18 cellular contexts compared by ENCODE assay signal in genomic region chr11:109425554-109425953, GRCh38. TPM values are rescaled to one million over a fixed set of nuclear protein-coding genes. Genes with fewer than 3 reads are reported as not detected.
DNase-seq lines count a peak whose midpoint lies in the region; ATAC-seq, FAIRE-seq and TF ChIP-seq lines count a peak whose summit lies in the region.
"Had no signal": no experiment of that assay in that cellular context is flagged by ENCODE, and none has a peak within 500 bp of the region (broad histone marks: within the 10 kb centered on the region; RNA-seq: fewer than 3 reads in every experiment).

No MANE protein-coding gene starts in this region.

- TF ChIP-seq EP300 in HepG2 (IDR thresholded peaks at IDR 0.05; ENCODE audit: low read depth in 2 of 2, low read length in 2 of 2) (no peak), HepG2 (CRISPR knock-in tag; IDR thresholded peaks at IDR 0.05; ENCODE audit: borderline replicate concordance) (no peak)

- intact Hi-C loops in HepG2 (cut with micrococcal nuclease; ENCODE audit: unreplicated experiment): no loop called here

- H3K9me3 ChIP-seq in HepG2 (ENCODE audit: low read length): no peaks in the 10 kb centered on the region
- H3K9me3 ChIP-seq: gastroesophageal sphincter had no signal

- DNase-seq in NCI-H345 (lab: John Stamatoyannopoulos, UW): peak; percentile 16
- DNase-seq in NCI-H345 treated with DMSO at 0.1 percent for 48 hours (lab: John Stamatoyannopoulos, UW; ENCODE audit: unreplicated experiment): no peak
- peak; percentile 10 for DNase-seq in ELR (ENCODE audit: low read depth)
- peak; percentile 49 for DNase-seq in amniotic epithelial cell (ENCODE audit: low read depth)
- DNase-seq in SKM-1 (lab: John Stamatoyannopoulos, UW; ENCODE audit: unreplicated experiment): no peak
- DNase-seq in ureter (ENCODE audit: low spot score): no peak
- no peak for DNase-seq in HepG2 (ENCODE audit: low spot score)
- DNase-seq: activated naive CD8-positive, alpha-beta T cell treated with anti-CD3 and anti-CD28 coated beads, Interleukin-2, amount 50 U/mL, for 24 hours; stimulated activated naive CD4-positive, alpha-beta T cell treated with Interleukin-2 at 50 U/mL for 16 hours had no signal

- H3K4me1 Mint-ChIP-seq in nephron: peaks cover 23% of the 10 kb centered on the region
- H3K4me1 Mint-ChIP-seq: central memory CD8-positive, alpha-beta T cell had no signal

- peak overlapping the region in 2 of 3 experiments; percentile 11 to 43 for H3K4me3 Mint-ChIP-seq in nephron
- H3K4me3 Mint-ChIP-seq: activated naive CD8-positive, alpha-beta T cell treated with anti-CD3 and anti-CD28 coated beads, Interleukin-2, amount 50 U/mL, for 24 hours; activated T-cell treated with anti-CD3 and anti-CD28 coated beads, Interleukin-2, amount 50 U/mL, for 72 hours; central memory CD8-positive, alpha-beta T cell; natural killer cell treated with Interleukin-12 subunit alpha and Interleukin-12 subunit beta and Interleukin-15 and Interleukin-18, amount 100 ng/mL, for 72 hours had no signal

- POLR2A ChIA-PET in HepG2 (lab: Yijun Ruan, JAX): no interaction called here

- H3K4me3 ChIP-seq in HepG2 (replicated peaks in 1 of 3; ENCODE audit: insufficient read depth in 1 of 3, low read depth in 2 of 3, low read length in 3 of 3): no peak overlapping the region
- H3K4me3 ChIP-seq: gastroesophageal sphincter had no signal

- in situ Hi-C loops in HepG2 (cut with HindIII; ENCODE audit: extremely low pct_ligation_motif_present, low pct_unique_long_range_greater_than_20kb): no loop called here

- H3K27ac Mint-ChIP-seq in nephron: no peak overlapping the region
- H3K27ac Mint-ChIP-seq: activated naive CD8-positive, alpha-beta T cell treated with anti-CD3 and anti-CD28 coated beads, Interleukin-2, amount 50 U/mL, for 24 hours; activated T-cell treated with anti-CD3 and anti-CD28 coated beads, Interleukin-2, amount 50 U/mL, for 72 hours; natural killer cell treated with Interleukin-12 subunit alpha and Interleukin-12 subunit beta and Interleukin-15 and Interleukin-18, amount 100 ng/mL, for 72 hours had no signal

- H3K4me2 ChIP-seq in HepG2 (ENCODE audit: low read depth, low read length): no peak overlapping the region

- H3K36me3 ChIP-seq in HepG2 (replicated peaks in 1 of 2; ENCODE audit: control insufficient read depth in 1 of 2, insufficient read depth in 2 of 2, low read length in 2 of 2): no peaks in the 10 kb centered on the region
- H3K36me3 ChIP-seq: gastroesophageal sphincter had no signal

- peaks cover 2% of the 10 kb centered on the region for H3K9me3 Mint-ChIP-seq in nephron
- H3K9me3 Mint-ChIP-seq: activated naive CD8-positive, alpha-beta T cell treated with anti-CD3 and anti-CD28 coated beads, Interleukin-2, amount 50 U/mL, for 24 hours; activated T-cell treated with anti-CD3 and anti-CD28 coated beads, Interleukin-2, amount 50 U/mL, for 72 hours; central memory CD8-positive, alpha-beta T cell had no signal

- no peak overlapping the region for H3K27ac ChIP-seq in HepG2 (ENCODE audit: extremely low read length, insufficient read depth, low read length)
- H3K27ac ChIP-seq: gastroesophageal sphincter had no signal

- TF ChIP-seq POLR2A in HepG2 (IDR thresholded peaks at IDR 0.05; ENCODE audit: insufficient read depth in 1 of 2, low read depth in 2 of 2, low read length in 2 of 2): no peak

- no peaks in the 10 kb centered on the region for H3K79me2 ChIP-seq in HepG2 (ENCODE audit: insufficient read depth, low read length)

- WGBS in HepG2 (ENCODE audit: low lambda C conversion rate): 1% methylated on average over 2 of the region's 2 CpGs

- BruUV-seq in HepG2 (replicated peaks; lab: Mats Ljungman, UMichigan): no TSS peak

- no peak for ATAC-seq in HepG2
- ATAC-seq: activated naive CD8-positive, alpha-beta T cell treated with anti-CD3 and anti-CD28 coated beads, Interleukin-2, amount 50 U/mL, for 24 hours; activated T-cell treated with anti-CD3 and anti-CD28 coated beads, Interleukin-2, amount 50 U/mL, for 72 hours; gastroesophageal sphincter; natural killer cell treated with Interleukin-12 subunit alpha and Interleukin-12 subunit beta and Interleukin-15 and Interleukin-18, amount 100 ng/mL, for 72 hours had no signal

- no peaks in the 10 kb centered on the region for H4K20me1 ChIP-seq in HepG2 (ENCODE audit: insufficient read depth, low read length)

- H3K4me1 ChIP-seq in HepG2 (ENCODE audit: insufficient read depth, low read length): no peaks in the 10 kb centered on the region

- no peak overlapping the region for H3K9ac ChIP-seq in HepG2 (ENCODE audit: insufficient read depth, low read depth, low read length)

- no peak for TF ChIP-seq RAD21 in HepG2 (CRISPR knock-in tag; IDR thresholded peaks at IDR 0.05)

- no peak for FAIRE-seq in HepG2 (lab: Jason Lieb, UNC)
- FAIRE-seq: urothelium cell line had no signal

- H2AFZ ChIP-seq in HepG2 (ENCODE audit: low read length): no peak overlapping the region

- H3K36me3 Mint-ChIP-seq in nephron (ENCODE audit: low read depth): no peaks in the 10 kb centered on the region

- CTCF ChIA-PET in HepG2 (lab: Yijun Ruan, JAX; ENCODE audit: low intra/inter-chr PET ratio, low total read pairs): no interaction called here

- peaks cover 56% of the 10 kb centered on the region for H3K27me3 Mint-ChIP-seq in nephron (ENCODE audit: low read depth)

- no peaks in the 10 kb centered on the region for H3K27me3 ChIP-seq in HepG2 (ENCODE audit: control insufficient read depth in 1 of 2, insufficient read depth in 2 of 2, low read length in 2 of 2)

- TF ChIP-seq CTCF in nephron (IDR thresholded peaks at IDR 0.05; ENCODE audit: unreplicated experiment in 3 of 3) (no peak), HepG2 (CRISPR knock-in tag; IDR thresholded peaks at IDR 0.05) (no peak)

TF ChIP-seq in HepG2, 621 proteins besides CTCF, POLR2A, EP300 and RAD21:
- no peak for TF ChIP-seq ZBTB7B (CRISPR knock-in tag; IDR thresholded peaks at IDR 0.05)
TF ChIP-seq in HepG2: peak in this region for 0.

RNA-seq across cellular contexts. Expression of gene C11orf87, which starts 3.6 kb away (rescaled TPM):
- total RNA-seq in ureter (5.9 TPM), HepG2 (2016; rRNA removed; fragmentation: Illumina TruSeq; extraction: Trizol) (not detected in 2 replicates)
- total RNA-seq in HepG2 (2016; cell fraction: cytosol; rRNA removed; fragmentation: Illumina TruSeq; extraction: Trizol; ENCODE audit: low read depth): not detected in 2 replicates
- total RNA-seq in HepG2 (2016; cell fraction: insoluble cytoplasmic fraction; rRNA removed; fragmentation: Illumina TruSeq; extraction: Trizol): not detected in 2 replicates
- total RNA-seq in HepG2 (2016; cell fraction: membrane; rRNA removed; fragmentation: Illumina TruSeq; extraction: Trizol): not detected in 2 replicates
- not detected in 2 replicates for total RNA-seq in HepG2 (2016; cell fraction: nucleus; rRNA removed; fragmentation: Illumina TruSeq; extraction: Trizol)
- polyA plus RNA-seq in HepG2 (2011; rRNA removed): not detected in 2 replicates
- polyA plus RNA-seq in HepG2 (2011; cell fraction: cytosol; rRNA removed): not detected in 2 replicates
- not detected in 2 replicates for polyA plus RNA-seq in HepG2 (2011; cell fraction: nucleus; rRNA removed)
- not detected in 2 replicates for polyA plus RNA-seq in HepG2 (2012)
- polyA plus RNA-seq in HepG2 (2016; cell fraction: cytosol; fragmentation: Illumina TruSeq; extraction: Trizol; ENCODE audit: low read depth): not detected in 2 replicates
- polyA plus RNA-seq in HepG2 (2016; cell fraction: insoluble cytoplasmic fraction; fragmentation: Illumina TruSeq; extraction: Trizol; ENCODE audit: low read depth): not detected in 2 replicates
- polyA plus RNA-seq in HepG2 (2016; cell fraction: membrane; fragmentation: Illumina TruSeq; extraction: Trizol; ENCODE audit: low read depth): not detected in 2 replicates
- polyA plus RNA-seq in HepG2 (2016; cell fraction: nucleus; fragmentation: Illumina TruSeq; extraction: Trizol; ENCODE audit: insufficient read depth, low read depth): not detected in 2 replicates
- polyA minus RNA-seq in HepG2 (2011; rRNA and poly(A)+ RNA removed; ENCODE audit: low replicate concordance): not detected in 2 replicates
- not detected in 2 replicates for polyA minus RNA-seq in HepG2 (2011; cell fraction: cytosol; rRNA and poly(A)+ RNA removed)
- polyA minus RNA-seq in HepG2 (2011; cell fraction: nucleus; rRNA and poly(A)+ RNA removed): not detected in 2 replicates
- total RNA-seq: activated T-cell treated with anti-CD3 and anti-CD28 coated beads, Interleukin-2, amount 50 U/mL, for 72 hours; HT-29; lung microvascular endothelial cell; natural killer cell treated with Interleukin-12 subunit alpha and Interleukin-12 subunit beta and Interleukin-15 and Interleukin-18, amount 100 ng/mL, for 72 hours; SK-MEL-5 had no signal

Comparison
In these comparisons a context has a peak if more than half of its experiments do, and no peak if none do; other contexts are left out.
1. DNase-seq: peak in NCI-H345 (single experiment), ELR (single experiment) and amniotic epithelial cell (single experiment); none in NCI-H345 treated with DMSO at 0.1 percent for 48 hours (single experiment), SKM-1 (single experiment), ureter (single experiment) and HepG2 (single experiment).